Comparison of ENCODE assay signal across 22 cellular contexts in the genomic region with DNA sequence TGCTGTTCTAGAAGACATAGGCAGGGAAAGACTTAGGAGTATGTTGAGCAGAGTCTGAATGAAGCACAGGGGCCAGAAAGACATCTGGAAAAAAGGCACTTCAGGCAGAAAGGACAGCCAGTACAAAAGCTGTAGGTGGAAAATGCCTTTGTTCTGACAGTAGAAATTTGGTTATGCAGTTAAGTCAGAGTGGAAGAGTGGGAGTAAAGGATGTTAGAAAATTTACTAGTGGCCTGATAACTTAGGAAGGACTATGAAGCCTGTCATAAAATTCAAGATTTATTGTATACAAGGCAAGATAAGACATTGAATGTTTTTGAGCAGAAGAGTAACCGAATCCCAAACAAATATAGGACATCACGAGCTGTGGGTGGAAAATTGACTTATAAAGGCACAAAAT.
"Had no signal": no experiment of that assay in that cellular context is flagged by ENCODE, and none has a peak within 500 bp of the region (broad histone marks: within the 10 kb centered on the region; RNA-seq: fewer than 3 reads in every experiment).

No MANE protein-coding gene starts in this region.

- FAIRE-seq: HTR-8/SVneo, RCC 7860 had no signal

- H3K27me3 ChIP-seq: MG63, SJSA1 had no signal

- DNase-seq: KBM-7, MG63, NCI-H1092, NCI-H1105 treated with DMSO at 0.1 percent for 48 hours, NCI-H1436, NCI-H187, NCI-H2029, NCI-H2081 treated with DMSO at 0.1 percent for 48 hours, NCI-H2227 treated with DMSO at 0.1 percent for 48 hours, NCI-H446, NCI-H510A, NCI-H524 treated with DMSO at 0.1 percent for 48 hours, NCI-H69, NCI-H774, Right ventricle myocardium superior, RPMI8226, SIG-M5 had no signal

- H3K27ac ChIP-seq: HL-60, SJSA1, SK-N-MC had no signal

- H3K9me3 ChIP-seq: MG63, SJSA1 had no signal

- H3K36me3 ChIP-seq: MG63, SJSA1 had no signal

- H3K4me3 ChIP-seq: MG63, SJSA1, SK-N-MC had no signal

- H3K4me1 ChIP-seq: SJSA1 had no signal
